9 cellular contexts compared by ENCODE assay signal in the genomic region with DNA sequence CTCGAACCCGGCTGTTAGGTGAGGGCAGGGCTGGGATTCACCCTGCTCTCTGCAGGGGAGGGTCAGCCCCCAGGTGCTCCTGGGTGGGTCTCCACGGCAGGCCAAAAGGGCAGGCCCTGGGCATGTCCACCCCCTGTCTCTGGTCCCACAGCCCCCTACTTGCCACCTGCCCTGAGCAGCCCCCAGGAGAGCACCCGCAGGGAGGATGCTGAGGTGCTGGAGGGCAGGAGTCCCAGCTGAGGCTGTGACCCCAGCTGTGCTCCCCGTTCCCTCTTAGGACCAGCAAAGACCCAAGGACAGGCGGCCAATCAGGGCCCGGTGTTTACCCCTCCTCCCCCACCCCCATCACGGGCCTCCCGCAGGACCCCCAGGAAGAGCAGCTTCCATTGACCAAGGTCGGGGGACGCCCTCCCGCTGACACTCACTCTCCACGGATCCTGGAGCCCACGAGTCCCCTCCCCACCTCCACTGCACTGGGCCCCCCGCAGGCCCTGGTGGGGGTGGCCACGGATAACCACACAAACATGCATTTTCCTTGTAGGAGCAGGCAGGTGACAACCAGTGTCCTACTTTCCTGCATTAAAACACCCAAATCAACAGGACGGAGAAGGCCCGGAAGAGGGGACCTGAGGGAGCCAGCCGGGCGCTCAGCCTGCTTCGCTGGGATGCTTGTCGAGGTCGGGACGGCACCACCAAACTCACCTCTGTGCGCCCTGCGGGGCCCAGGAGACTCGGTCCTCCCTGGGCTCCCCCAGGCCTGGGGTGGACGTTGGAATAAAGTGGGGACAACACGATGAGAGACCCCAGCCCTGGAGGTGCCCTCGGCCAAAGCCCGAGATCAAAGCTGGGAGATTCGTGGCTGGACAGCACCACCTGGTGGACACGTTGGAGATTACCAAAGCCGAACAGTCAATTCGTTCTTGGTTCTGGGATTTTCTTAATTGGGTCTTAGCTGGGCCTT. TPM values are rescaled to one million over a fixed set of nuclear protein-coding genes. Genes with fewer than 3 reads are reported as not detected.
DNase-seq lines count a peak whose midpoint lies in the region; ATAC-seq and TF ChIP-seq lines count a peak whose summit lies in the region.
"Had no signal": no experiment of that assay in that cellular context is flagged by ENCODE, and none has a peak within 500 bp of the region (broad histone marks: within the 10 kb centered on the region; RNA-seq: fewer than 3 reads in every experiment).

No MANE protein-coding gene starts in this region.

- peak; percentile 54 for TF ChIP-seq CTCF in SU-DHL-6 (IDR thresholded peaks at IDR 0.05; ENCODE audit: insufficient read depth, low read length, poor library complexity, severe bottlenecking)
- TF ChIP-seq CTCF in gastrocnemius medialis (IDR thresholded peaks at IDR 0.05 in 4 of 5, conservative IDR thresholded peaks at IDR 0.05 in 1 of 5), result peak; percentile 41 to 81 (median 63)

- H3K27ac ChIP-seq in SU-DHL-6 (ENCODE audit: low read depth, low read length), result no peak overlapping the region
- no peak overlapping the region for H3K27ac ChIP-seq in right cardiac atrium (ENCODE audit: low read length)
- no peak overlapping the region for H3K27ac ChIP-seq in gastrocnemius medialis
- H3K27ac ChIP-seq: SK-N-MC had no signal

- H3F3A ChIP-seq in SU-DHL-6 (ENCODE audit: insufficient read depth), result no peaks in the 10 kb centered on the region

- in situ Hi-C loops in gastrocnemius medialis (cut with MboI; ENCODE audit: low sequenced_read_pairs in 4 of 4), result no loop called here

- no peak for TF ChIP-seq POLR2A in gastrocnemius medialis (IDR thresholded peaks at IDR 0.05)

- ATAC-seq in right cardiac atrium (peak; percentile 37 to 54), gastrocnemius medialis (no peak), GM21619 (IDR thresholded peaks at IDR 0.05; ENCODE audit: unreplicated experiment) (no peak)

- no peak overlapping the region for H3K9ac ChIP-seq in SU-DHL-6 (ENCODE audit: low read length)

- H3K9me2 ChIP-seq in SU-DHL-6 (replicated peaks; ENCODE audit: insufficient read depth, low read length), result no peaks in the 10 kb centered on the region

- H3K9me3 ChIP-seq in SU-DHL-6 (ENCODE audit: insufficient read depth, low read length) (no peaks in the 10 kb centered on the region), right cardiac atrium (ENCODE audit: control insufficient read depth, low read length) (no peaks in the 10 kb centered on the region), gastrocnemius medialis (no peaks in the 10 kb centered on the region)

- 32% methylated on average over 35 of the region's 35 CpGs for WGBS in right cardiac atrium

- no peaks in the 10 kb centered on the region for H3K79me2 ChIP-seq in SU-DHL-6 (ENCODE audit: insufficient read depth, low read length)

- no peaks in the 10 kb centered on the region for H3K27me3 ChIP-seq in SU-DHL-6 (ENCODE audit: low read length)
- H3K27me3 ChIP-seq in right cardiac atrium (ENCODE audit: control insufficient read depth, insufficient read depth), result no peaks in the 10 kb centered on the region
- peaks cover 11 to 24% (median 17%) of the 10 kb centered on the region in 3 donors for H3K27me3 ChIP-seq in gastrocnemius medialis

- H4K20me1 ChIP-seq in SU-DHL-6 (ENCODE audit: low read depth, low read length), result no peaks in the 10 kb centered on the region

- no peak overlapping the region for H2AFZ ChIP-seq in SU-DHL-6 (ENCODE audit: low read depth, low read length, severe bottlenecking)

- H3K4me2 ChIP-seq in SU-DHL-6 (ENCODE audit: low read depth, low read length, poor library complexity, severe bottlenecking), result no peak overlapping the region

- H3K36me3 ChIP-seq in SU-DHL-6 (ENCODE audit: low read length) (no peaks in the 10 kb centered on the region), gastrocnemius medialis (no peaks in the 10 kb centered on the region)

- intact Hi-C loops in right cardiac atrium (cut with DNase I), result loop anchor here in 3 of 4 donors (5.0 to 10.0 kb wide), 3 partner anchors 303 to 623 kb away; no protein-coding TSS in a partner anchor
- intact Hi-C loops in gastrocnemius medialis (cut with DNase I; ENCODE audit: low total_unique reads), result no loop called here

- H3K4me3 ChIP-seq in SU-DHL-6 (ENCODE audit: insufficient read depth, low read length, poor library complexity, severe bottlenecking) (no peak overlapping the region), right cardiac atrium (ENCODE audit: low read length) (no peak overlapping the region), gastrocnemius medialis (no peak overlapping the region)
- H3K4me3 ChIP-seq: SK-N-MC had no signal

- DNase-seq in COLO668 (lab: John Stamatoyannopoulos, UW; ENCODE audit: unreplicated experiment) (peak; percentile 21), HuH-7.5 (ENCODE audit: low spot score) (peak; percentile 65), right cardiac atrium (peak in 2 of 3 donors; percentile 64 to 79), gastrocnemius medialis (no peak), H4 (ENCODE audit: low spot score) (no peak)
- DNase-seq in activated naive CD8-positive, alpha-beta T cell treated with anti-CD3 and anti-CD28 coated beads, Interleukin-2, amount 50 U/mL, for 16 hours (ENCODE audit: low read depth, low spot score), result peak; percentile 6

- H3K4me1 ChIP-seq in right cardiac atrium (ENCODE audit: control insufficient read depth, insufficient read depth, low read length) (no peaks in the 10 kb centered on the region), gastrocnemius medialis (no peaks in the 10 kb centered on the region)

RNA-seq across cellular contexts. Expression of gene ENPP7, which starts 22.5 kb away (rescaled TPM):
- total RNA-seq in right cardiac atrium (not detected), gastrocnemius medialis (not detected)
- not detected for polyA plus RNA-seq in right cardiac atrium
- not detected in 2 replicates for total RNA-seq in H4 (2014; rRNA removed; shearing (Covaris generic))

Comparison
In these comparisons a context has a peak if more than half of its experiments do, and no peak if none do; other contexts are left out.
1. DNase-seq: peak in COLO668 (single experiment), HuH-7.5 (single experiment), activated naive CD8-positive, alpha-beta T cell treated with anti-CD3 and anti-CD28 coated beads, Interleukin-2, amount 50 U/mL, for 16 hours (single experiment) and right cardiac atrium (2 of 3); none in gastrocnemius medialis (0 of 2) and H4 (single experiment).
2. ATAC-seq: peak in right cardiac atrium (2 of 2); none in gastrocnemius medialis (0 of 2) and GM21619 (single experiment).